20 cellular contexts compared by ENCODE assay signal in the genomic region with DNA sequence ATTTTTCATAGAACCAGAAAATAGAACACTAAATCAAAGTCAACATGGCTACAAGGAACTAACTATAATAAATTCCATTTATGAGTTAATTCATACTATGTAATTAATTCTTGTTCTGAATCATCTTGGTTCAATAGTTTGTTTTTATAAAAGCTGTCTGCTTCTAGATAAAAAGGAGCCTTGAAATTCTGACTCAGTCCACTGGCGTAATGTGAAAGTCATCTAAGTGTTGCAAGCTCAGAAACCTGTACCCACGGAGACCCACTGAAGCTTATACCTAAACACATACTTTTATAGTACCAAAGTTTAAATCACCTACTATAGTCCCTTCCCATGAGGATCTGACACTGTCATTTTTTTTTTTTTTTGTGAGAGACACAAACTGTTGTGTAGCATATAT.
A peak's percentile ranks its signal among the peaks of the same experiment; 100 is the strongest.
DNase-seq lines count a peak whose midpoint lies in the region; ATAC-seq, FAIRE-seq and TF ChIP-seq lines count a peak whose summit lies in the region.
"Had no signal": no experiment of that assay in that cellular context is flagged by ENCODE, and none has a peak within 500 bp of the region (broad histone marks: within the 10 kb centered on the region; RNA-seq: fewer than 3 reads in every experiment).

No MANE protein-coding gene starts in this region.

- POLR2A ChIA-PET in A549 (lab: Yijun Ruan, JAX) = interaction anchor here (0.7 kb wide), 1 partner anchor 316 kb away, joined by 4 read pairs; no protein-coding TSS in a partner anchor
- POLR2A ChIA-PET in HCT116 (lab: Charles Lee) = no interaction called here

- TF ChIP-seq RAD21 in A549 (conservative IDR thresholded peaks at IDR 0.05 in 1 of 2, IDR thresholded peaks at IDR 0.05 in 1 of 2) (peak in 1 of 2 experiments; percentile 22; a peak in 1 of 5 replicates), HCT116 (IDR thresholded peaks at IDR 0.05; ENCODE audit: low read depth) (no peak)

- no peak for FAIRE-seq in A549 (lab: Jason Lieb, UNC)

- no TSS peak for BruUV-seq in HCT116 (replicated peaks; lab: Mats Ljungman, UMichigan)

- DNase-seq in A549 (ENCODE audit: low read depth in 1 of 2, low spot score in 1 of 2) = peak in 1 of 2 experiments; percentile 58
- no peak for DNase-seq in HCT116 (ENCODE audit: low read depth, low spot score)
- peak; percentile 83 for DNase-seq in astrocyte of the hippocampus (ENCODE audit: low read depth, low spot score)
- peak; percentile 56 to 70 for DNase-seq in foreskin keratinocyte
- DNase-seq in 8988T = no peak
- DNase-seq in C1 segment of cervical spinal cord (lab: John Stamatoyannopoulos, UW) = no peak
- DNase-seq in cerebellum (ENCODE audit: low spot score) = no peak
- no peak for DNase-seq in T-helper 2 cell
- DNase-seq: activated CD4-positive, alpha-beta T cell treated with anti-CD3 and anti-CD28 coated beads for 4 hours; activated T-cell treated with anti-CD3 and anti-CD28 coated beads, Interleukin-2, amount 50 U/mL, for 48 hours; AML-193; anterior cingulate cortex; DMS79 treated with DMSO at 0.1 percent for 48 hours; endodermal cell; NCI-H446 treated with DMSO at 0.1 percent for 48 hours; stimulated activated CD4-positive, alpha-beta T cell treated with anti-CD3 and anti-CD28 coated beads, Interleukin-12 subunit alpha, Interleukin-12 subunit beta, amount 100 ng/mL, for 4 hours; T-helper 17 cell; thyroid gland had no signal

- peak overlapping the region; percentile 51 to 55; a peak in 4 of 6 replicates for H3K27ac ChIP-seq in A549
- H3K27ac ChIP-seq in HCT116 (ENCODE audit: low read depth, low read length) = no peak overlapping the region
- no peak overlapping the region for H3K27ac ChIP-seq in foreskin keratinocyte
- H3K27ac ChIP-seq: neutrophil, thyroid gland had no signal

- no peak for TF ChIP-seq POLR2A in A549 (IDR thresholded peaks at IDR 0.05; ENCODE audit: low read length)
- TF ChIP-seq POLR2A in HCT116 (IDR thresholded peaks at IDR 0.05; ENCODE audit: borderline replicate concordance, extremely low read depth, insufficient read depth, insufficient read length) = no peak

- H3K9ac ChIP-seq in HCT116 (ENCODE audit: low read length) = no peak overlapping the region

- peak in 1 of 2 experiments; percentile 35; a peak in 2 of 6 replicates for ATAC-seq in A549
- ATAC-seq in HCT116 = no peak
- ATAC-seq in foreskin keratinocyte = peak; percentile 58
- ATAC-seq: Panc1, T-helper 17 cell had no signal

- WGBS in A549 (ENCODE audit: missing lambda C conversion rate) = 37% methylated on average over 2 of the region's 2 CpGs

- H3K9me3 ChIP-seq in A549 (peaks cover 12% of the 10 kb centered on the region; the same call in 2 of the 3 replicates), HCT116 (ENCODE audit: control insufficient read depth in 1 of 2, insufficient read depth in 1 of 2, low read depth in 1 of 2, low read length in 2 of 2) (no peaks in the 10 kb centered on the region)
- H3K9me3 ChIP-seq: neutrophil, thyroid gland had no signal

- peak overlapping the region; percentile 35 for H2AFZ ChIP-seq in HCT116 (ENCODE audit: low read depth, low read length, poor library complexity, severe bottlenecking)

- peak in 1 of 2 experiments; percentile 55; a peak in 1 of 5 replicates for TF ChIP-seq EP300 in A549 (IDR thresholded peaks at IDR 0.05)

- H3K4me1 ChIP-seq in A549 (peaks cover 49% of the 10 kb centered on the region), HCT116 (ENCODE audit: control insufficient read depth in 1 of 2, insufficient read depth in 2 of 2, low read length in 2 of 2) (peaks cover 8 to 21% of the 10 kb centered on the region in 2 experiments), foreskin keratinocyte (peaks cover 11% of the 10 kb centered on the region)
- H3K4me1 ChIP-seq: thyroid gland had no signal

- intact Hi-C loops in HCT116 (cut with micrococcal nuclease) = no loop called here

- H3K36me3 ChIP-seq in HCT116 (ENCODE audit: control insufficient read depth in 1 of 2, insufficient read depth in 2 of 2, low read length in 2 of 2) = no peaks in the 10 kb centered on the region
- H3K36me3 ChIP-seq: neutrophil, thyroid gland had no signal

- 0 out of 2 replicates have a peak, but pooled peaks cover 5% of the 10 kb centered on the region for H3K9me2 ChIP-seq in HCT116 (ENCODE audit: insufficient read depth)

- CTCF ChIA-PET in A549 (lab: Yijun Ruan, JAX) = interaction anchor here (0.6 kb wide), 1 partner anchor 589 kb away, joined by 3 read pairs; no protein-coding TSS in a partner anchor
- CTCF ChIA-PET in HCT116 (lab: Charles Lee) = no interaction called here

- TF ChIP-seq CTCF in A549 (IDR thresholded peaks at IDR 0.05) = no peak
- no peak for TF ChIP-seq CTCF in HCT116 (IDR thresholded peaks at IDR 0.05 in 2 of 3, conservative IDR thresholded peaks at IDR 0.05 in 1 of 3; ENCODE audit: borderline replicate concordance in 1 of 3, insufficient read depth in 1 of 3, low read depth in 2 of 3, low read length in 2 of 3)
- TF ChIP-seq CTCF in foreskin keratinocyte (conservative IDR thresholded peaks at IDR 0.05) = no peak

- H3K4me3 ChIP-seq in A549 (no peak overlapping the region), HCT116 (replicated peaks in 1 of 2; ENCODE audit: low read depth in 1 of 2, low read length in 2 of 2) (no peak overlapping the region)
- H3K4me3 ChIP-seq: thyroid gland had no signal

- H3K27me3 ChIP-seq in HCT116 (ENCODE audit: insufficient read depth, low read length) = no peaks in the 10 kb centered on the region
- H3K27me3 ChIP-seq in foreskin keratinocyte = no peaks in the 10 kb centered on the region
- H3K27me3 ChIP-seq: neutrophil, thyroid gland had no signal

- RAD21 ChIA-PET in HCT116 (lab: Charles Lee; ENCODE audit: low non-redundant PET in 1 of 2, low total read pairs in 2 of 2, uncharacterized antibody in 2 of 2, unreplicated experiment in 2 of 2) = no interaction called here

- H3K79me2 ChIP-seq in HCT116 (ENCODE audit: insufficient read depth, low read length) = no peaks in the 10 kb centered on the region

- H3K4me2 ChIP-seq in A549 (peak overlapping the region; percentile 37), HCT116 (ENCODE audit: low read length) (no peak overlapping the region)

- no peaks in the 10 kb centered on the region for H4K20me1 ChIP-seq in HCT116 (ENCODE audit: insufficient read depth)

TF ChIP-seq in A549, 52 proteins besides CTCF, POLR2A, EP300 and RAD21:
- TF ChIP-seq FOSL2 (IDR thresholded peaks at IDR 0.05) (peak; percentile 60; the same call in 1 of the 2 replicates), FOSL2 (CRISPR knock-in tag; IDR thresholded peaks at IDR 0.05) (peak; percentile 69), JUNB (IDR thresholded peaks at IDR 0.05) (peak; percentile 76), PHF8 (IDR thresholded peaks at IDR 0.05; ENCODE audit: borderline replicate concordance, low read depth) (no peak), CEBPB (IDR thresholded peaks at IDR 0.05) (peak in 1 of 2 experiments; percentile 62; a peak in 2 of 4 replicates), GATA3 (IDR thresholded peaks at IDR 0.05; ENCODE audit: borderline replicate concordance) (peak; percentile 36; the same call in 1 of the 2 replicates)

TF ChIP-seq in HCT116, 20 proteins besides CTCF, POLR2A, EP300 and RAD21:
- no peak for TF ChIP-seq ZNF274 (IDR thresholded peaks at IDR 0.05; ENCODE audit: low read depth, low read length)

Comparison
In these comparisons a context has a peak if more than half of its experiments do, and no peak if none do; other contexts are left out.
1. DNase-seq: peak in astrocyte of the hippocampus (single experiment) and foreskin keratinocyte (2 of 2); none in HCT116 (single experiment), 8988T (single experiment), C1 segment of cervical spinal cord (0 of 14), cerebellum (single experiment) and T-helper 2 cell (0 of 5).
2. H3K27ac ChIP-seq: peak in A549 (2 of 2); none in HCT116 (single experiment) and foreskin keratinocyte (single experiment).